ENCODE assay signal across 23 cellular contexts in the genomic region with DNA sequence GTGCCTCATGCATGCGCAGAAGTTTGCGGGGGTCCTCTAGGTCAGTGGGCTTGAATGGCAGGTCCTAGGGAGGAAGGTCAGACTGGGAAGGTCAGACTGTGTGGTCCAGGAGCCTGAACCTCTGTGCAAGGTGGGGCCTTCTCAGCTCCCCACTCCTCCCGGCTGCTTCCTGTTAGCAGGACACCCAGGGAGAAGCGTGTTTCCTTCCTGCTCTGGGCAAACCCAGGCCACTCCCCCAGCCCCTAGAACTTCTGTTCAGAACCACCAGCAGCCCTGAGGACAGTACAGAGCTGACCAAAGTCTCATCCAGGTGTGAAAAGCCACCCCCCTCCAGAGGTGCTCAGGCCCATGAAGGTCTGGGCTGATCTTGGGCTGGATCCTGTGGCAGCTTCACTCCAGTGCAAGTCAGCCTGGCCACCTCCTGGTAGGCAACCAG. TPM values are rescaled to one million over a fixed set of nuclear protein-coding genes. Genes with fewer than 3 reads are reported as not detected.
A peak's percentile ranks its signal among the peaks of the same experiment; 100 is the strongest.
DNase-seq lines count a peak whose midpoint lies in the region; ATAC-seq, FAIRE-seq and TF ChIP-seq lines count a peak whose summit lies in the region.
"Had no signal": no experiment of that assay in that cellular context is flagged by ENCODE, and none has a peak within 500 bp of the region (broad histone marks: within the 10 kb centered on the region; RNA-seq: fewer than 3 reads in every experiment).

No MANE protein-coding gene starts in this region.

- peak overlapping the region; percentile 46 for H2AFZ ChIP-seq in K562 (ENCODE audit: low read depth, low read length)

- H4K20me1 ChIP-seq in BLaER1 (peaks cover 97% of the 10 kb centered on the region), K562 (replicated peaks; ENCODE audit: control insufficient read depth, insufficient read depth, low read length) (no peaks in the 10 kb centered on the region)

- TF ChIP-seq CTCF in K562 (IDR thresholded peaks at IDR 0.05 in 2 of 3, conservative IDR thresholded peaks at IDR 0.05 in 1 of 3; ENCODE audit: insufficient read depth in 2 of 3, low read depth in 1 of 3, low read length in 3 of 3) (no peak), vagina (IDR thresholded peaks at IDR 0.05) (no peak)

- no peak overlapping the region for H4K8ac ChIP-seq in mesendoderm (ENCODE audit: low read depth, low read length)

- intact Hi-C loops in K562 (cut with micrococcal nuclease), result no loop called here
- intact Hi-C loops in vagina (cut with DNase I), result loop anchor here (5.0 kb wide), 1 partner anchor 513 kb away; no protein-coding TSS in a partner anchor

- POLR2A ChIA-PET in K562 (lab: Yijun Ruan, JAX), result interaction anchor here (0.9 to 1.3 kb wide), 3 partner anchors 13 to 135 kb away, joined by 3 to 4 read pairs (median 4); no protein-coding TSS in a partner anchor

- H3K79me2 ChIP-seq in K562 (ENCODE audit: control insufficient read depth, insufficient read depth, low read length) (no peaks in the 10 kb centered on the region; the same call in 2 of the 3 replicates), mesendoderm (ENCODE audit: control insufficient read depth, insufficient read depth, low read length) (no peaks in the 10 kb centered on the region)

- H3K4me1 ChIP-seq in BLaER1, result peaks cover 56% of the 10 kb centered on the region
- H3K4me1 ChIP-seq in K562 (replicated peaks in 1 of 2; ENCODE audit: control insufficient read depth in 2 of 2, insufficient read depth in 2 of 2, low read length in 2 of 2), result peaks cover 59 to 79% of the 10 kb centered on the region in 2 experiments
- peaks cover 2% of the 10 kb centered on the region for H3K4me1 ChIP-seq in mesendoderm (ENCODE audit: control insufficient read depth, low read depth, low read length)
- H3K4me1 ChIP-seq in vagina, result peaks cover 2% of the 10 kb centered on the region
- H3K4me1 ChIP-seq: HAP-1 had no signal

- no peak for FAIRE-seq in K562 (lab: Jason Lieb, UNC)
- FAIRE-seq: D721Med, HTR-8/SVneo had no signal

- no peak overlapping the region for H2BK15ac ChIP-seq in mesendoderm (replicated peaks; ENCODE audit: low read depth)

- no peak overlapping the region for H3K23ac ChIP-seq in mesendoderm (ENCODE audit: low read length)

- no peak overlapping the region for H2BK5ac ChIP-seq in mesendoderm (ENCODE audit: low read length)

- CTCF ChIA-PET in K562 (lab: Yijun Ruan, JAX; ENCODE audit: low intra/inter-chr PET ratio), result no interaction called here

- BruUV-seq in K562 (replicated peaks; lab: Mats Ljungman, UMichigan), result no TSS peak

- no peak overlapping the region for H3K18ac ChIP-seq in mesendoderm (ENCODE audit: low read length)

- no peak for TF ChIP-seq EP300 in K562 (IDR thresholded peaks at IDR 0.05; ENCODE audit: low read length)

- H3K9me1 ChIP-seq in K562 (ENCODE audit: control insufficient read depth, insufficient read depth, low read length), result peaks cover 4% of the 10 kb centered on the region

- H3K4ac ChIP-seq in mesendoderm (ENCODE audit: low read depth, low read length), result no peak overlapping the region

- H3K4me3 ChIP-seq in BLaER1 (no peak overlapping the region), K562 (no peak overlapping the region), mesendoderm (ENCODE audit: low read length) (no peak overlapping the region), vagina (no peak overlapping the region)
- H3K4me3 ChIP-seq: HAP-1, SJCRH30 had no signal

- no peak for TF ChIP-seq POLR2A in K562 (conservative IDR thresholded peaks at IDR 0.05)
- TF ChIP-seq POLR2A in vagina (IDR thresholded peaks at IDR 0.05), result no peak

- no peaks in the 10 kb centered on the region for H3K79me1 ChIP-seq in mesendoderm (ENCODE audit: low read length)

- no peak for TF ChIP-seq RAD21 in K562 (CRISPR knock-in tag; conservative IDR thresholded peaks at IDR 0.05 in 1 of 2, IDR thresholded peaks at IDR 0.05 in 1 of 2)

- H3K27ac ChIP-seq in BLaER1 (peak overlapping the region; percentile 65), K562 (ENCODE audit: extremely low read depth, low read depth, low read length) (peak overlapping the region; percentile 28; the same call in 2 of the 3 replicates), mesendoderm (ENCODE audit: low read depth, low read length) (no peak overlapping the region), vagina (no peak overlapping the region)
- H3K27ac ChIP-seq: HL-60, RWPE1, SJCRH30 had no signal

- DNase-seq in COR-L47 (lab: John Stamatoyannopoulos, UW) (peak; percentile 6), K562 (ENCODE audit: extremely low read depth in 1 of 4, low spot score in 3 of 4) (no peak), mesendoderm (peak; percentile 22), vagina (ENCODE audit: extremely low spot score in 2 of 2) (no peak), cerebellum (ENCODE audit: low spot score) (no peak), HuH-7.5 (ENCODE audit: low spot score) (no peak)
- DNase-seq: BE2C; CD8-positive, alpha-beta T cell; DMS79; KBM-7; NCI-H1417 treated with DMSO at 0.1 percent for 48 hours; NCI-H2029; NCI-H2171; NCI-H446; PC-3; SJCRH30 had no signal

- H3K56ac ChIP-seq in mesendoderm (ENCODE audit: low read length), result peak overlapping the region; percentile 17

- no peak overlapping the region for H4K5ac ChIP-seq in mesendoderm (ENCODE audit: low read length)

- H3K27me3 ChIP-seq in BLaER1 (no peaks in the 10 kb centered on the region), K562 (ENCODE audit: control insufficient read depth in 2 of 2, insufficient read depth in 2 of 2, low read length in 2 of 2) (no peaks in the 10 kb centered on the region), mesendoderm (ENCODE audit: insufficient read depth, low read length, poor library complexity) (no peaks in the 10 kb centered on the region), vagina (no peaks in the 10 kb centered on the region)
- H3K27me3 ChIP-seq: BE2C, SJCRH30 had no signal

- H3K36me3 ChIP-seq in BLaER1 (peaks cover 30% of the 10 kb centered on the region; the same call in 1 of the 2 replicates), K562 (ENCODE audit: control insufficient read depth, insufficient read depth, low read length) (no peaks in the 10 kb centered on the region), mesendoderm (ENCODE audit: control insufficient read depth, insufficient read depth, low read length) (no peaks in the 10 kb centered on the region), vagina (no peaks in the 10 kb centered on the region)
- H3K36me3 ChIP-seq: BE2C, HAP-1 had no signal

- H3K4me2 ChIP-seq in BLaER1 (peak overlapping the region; percentile 71), K562 (ENCODE audit: insufficient read depth, low read length) (no peak overlapping the region), mesendoderm (ENCODE audit: low read length) (no peak overlapping the region)

- H2AK5ac ChIP-seq in mesendoderm (ENCODE audit: low read length), result no peak overlapping the region

- H2BK120ac ChIP-seq in mesendoderm (ENCODE audit: low read depth, low read length), result no peak overlapping the region

- H3K9ac ChIP-seq in BLaER1 (peak overlapping the region; percentile 58; the same call in 1 of the 2 replicates), K562 (ENCODE audit: insufficient read depth in 1 of 2, low read depth in 2 of 2, low read length in 2 of 2) (peak overlapping the region in 1 of 2 experiments; percentile 80; a peak in 2 of 4 replicates), mesendoderm (ENCODE audit: low read length) (no peak overlapping the region)

- in situ Hi-C loops in K562 (cut with MboI), result no loop called here

- ATAC-seq in K562 (peak; percentile 1; the same call in 1 of the 3 replicates), HG02571 (IDR thresholded peaks at IDR 0.05; ENCODE audit: unreplicated experiment) (no peak)
- ATAC-seq: CD8-positive, alpha-beta T cell; PC-3 had no signal

- WGBS in K562 (ENCODE audit: insufficient coverage, low coverage, missing lambda C conversion rate), result 66% methylated on average over 4 of the region's 4 CpGs
- WGBS in mesendoderm (ENCODE audit: extremely low coverage, insufficient coverage, low lambda C conversion rate), result no CpG with 5 or more reads among the region's 4 CpGs

- H3K9me3 ChIP-seq in BLaER1 (no peaks in the 10 kb centered on the region), K562 (replicated peaks; ENCODE audit: control insufficient read depth, insufficient read depth, low read depth, low read length) (no peaks in the 10 kb centered on the region), vagina (no peaks in the 10 kb centered on the region)
- H3K9me3 ChIP-seq: BE2C, HAP-1, SJCRH30 had no signal

TF ChIP-seq in K562, 482 proteins besides CTCF, POLR2A, EP300 and RAD21 (continues in another document):
- TF ChIP-seq WHSC1 (IDR thresholded peaks at IDR 0.05; ENCODE audit: low read length), result peak; percentile 67

RNA-seq across cellular contexts. Expression of a gene that starts 29.9 kb away (rescaled TPM):
- total RNA-seq in K562 (2011; cell fraction: chromatin; rRNA removed; ENCODE audit: low replicate concordance), result 12.5 and 15.1 TPM in 2 replicates
- 5.0 and 6.2 TPM in 2 replicates for total RNA-seq in K562 (2011; cell fraction: nucleolus; rRNA removed)
- total RNA-seq in K562 (2011; cell fraction: nucleoplasm; rRNA removed), result 10.3 and 12.7 TPM in 2 replicates
- total RNA-seq in K562 (2014; rRNA removed) (4.5 and 4.9 TPM in 2 replicates), K562 (2014; rRNA removed; fragmentation: Illumina TruSeq; extraction: Trizol) (3.2 and 3.7 TPM in 2 replicates), K562 (2015; rRNA removed; fragmentation: Illumina TruSeq; extraction: Trizol) (2.9 and 3.3 TPM in 2 replicates), K562 (2021) (15.4 and 16.8 TPM in 2 replicates), vagina (45.9 TPM), cerebellum (73.3 TPM)
- polyA plus RNA-seq in K562 (2011; rRNA removed) (0.91 TPM in 2 replicates), K562 (2014; fragmentation: Illumina TruSeq; extraction: Trizol) (10.7 and 13.2 TPM in 2 replicates), K562 (2014; fragmentation: Nextera tagmentation; extraction: Ambion mirVana) (1 to 10 TPM; 1.8 to 2.1 TPM), K562 (2014; rRNA removed) (4.2 and 5.6 TPM in 2 replicates)
- polyA plus RNA-seq in K562 (2011; cell fraction: cytosol; rRNA removed), result 0.63 and 0.92 TPM in 2 replicates
- 2.0 and 4.7 TPM in 2 replicates for polyA plus RNA-seq in K562 (2011; cell fraction: nucleus; rRNA removed)
- polyA plus RNA-seq in K562 (2012), result 16.3 and 25.4 TPM in 2 replicates
- 1.5 and 1.9 TPM in 2 replicates for polyA minus RNA-seq in K562 (2011; rRNA and poly(A)+ RNA removed)
- 3.9 and 4.1 TPM in 2 replicates for polyA minus RNA-seq in K562 (2011; cell fraction: cytosol; rRNA and poly(A)+ RNA removed)
- 2.9 and 3.0 TPM in 2 replicates for polyA minus RNA-seq in K562 (2011; cell fraction: nucleus; rRNA and poly(A)+ RNA removed)
- 8.1 TPM for polyA plus RNA-seq in mesendoderm (2013, experiment 1 of 2)
- 8.5 TPM for polyA plus RNA-seq in mesendoderm (2013, experiment 2 of 2)

Comparison
In these comparisons a context has a peak if more than half of its experiments do, and no peak if none do; other contexts are left out.
1. H3K27ac ChIP-seq: peak in BLaER1 (single experiment) and K562 (single experiment); none in mesendoderm (single experiment) and vagina (single experiment).
2. DNase-seq: peak in COR-L47 (single experiment) and mesendoderm (single experiment); none in K562 (0 of 4), vagina (0 of 2), cerebellum (single experiment) and HuH-7.5 (single experiment).